ENCODE assay signal across 22 cellular contexts in genomic region chr11:63530021-63530420, GRCh38. TPM values are rescaled to one million over a fixed set of nuclear protein-coding genes. Genes with fewer than 3 reads are reported as not detected.
A peak's percentile ranks its signal among the peaks of the same experiment; 100 is the strongest.
DNase-seq lines count a peak whose midpoint lies in the region; ATAC-seq, FAIRE-seq and TF ChIP-seq lines count a peak whose summit lies in the region.
"Had no signal": no experiment of that assay in that cellular context is flagged by ENCODE, and none has a peak within 500 bp of the region (broad histone marks: within the 10 kb centered on the region; RNA-seq: fewer than 3 reads in every experiment).

No MANE protein-coding gene starts in this region.

- H2BK12ac ChIP-seq in H1 (ENCODE audit: low read depth, low read length) (peak overlapping the region; percentile 80; the same call in 1 of the 2 replicates), mesenchymal stem cell (ENCODE audit: low read length in 2 of 2) (no peak overlapping the region)

- H2BK15ac ChIP-seq in H1 (ENCODE audit: low read length) (no peak overlapping the region), mesenchymal stem cell (ENCODE audit: low read depth, poor library complexity, severe bottlenecking) (no peak overlapping the region)

- no peaks in the 10 kb centered on the region for H3K36me3 Mint-ChIP-seq in activated naive CD4-positive, alpha-beta T cell treated with anti-CD3 and anti-CD28 coated beads, Interleukin-2, amount 50 U/mL, for 24 hours
- no peaks in the 10 kb centered on the region for H3K36me3 Mint-ChIP-seq in type B pancreatic cell
- H3K36me3 Mint-ChIP-seq: stimulated activated memory B cell treated with anti-CD40 and anti-IgM and Interleukin-4, amounts not matched to agents 10 μg/mL and 1 μg/mL and 100 μg/mL, for 72 hours had no signal

- H3K9me3 ChIP-seq in H1 (ENCODE audit: insufficient read depth in 2 of 2, low read depth in 1 of 2, low read length in 1 of 2), result no peaks in the 10 kb centered on the region; a peak in 1 of 4 replicates
- no peaks in the 10 kb centered on the region for H3K9me3 ChIP-seq in mesenchymal stem cell (ENCODE audit: control insufficient read depth, low read length)
- no peaks in the 10 kb centered on the region for H3K9me3 ChIP-seq in transverse colon
- H3K9me3 ChIP-seq: esophagus muscularis mucosa, heart right ventricle had no signal

- peak overlapping the region; percentile 82 for H2BK20ac ChIP-seq in H1 (ENCODE audit: low read length)

- 29% methylated on average over 2 of the region's 2 CpGs; no CpG with 5 or more reads in 1 of the 2 experiments for WGBS in H1 (ENCODE audit: extremely low coverage in 1 of 2, insufficient coverage in 1 of 2, insufficient read length in 1 of 2, insufficient replicate concordance in 2 of 2, low coverage in 1 of 2, low lambda C conversion rate in 2 of 2, missing lambda C conversion rate in 1 of 2), 2 experiments
- 83% methylated on average over 2 of the region's 2 CpGs for WGBS in mesenchymal stem cell
- WGBS in transverse colon (ENCODE audit: low coverage in 1 of 2), 2 donors, result 90% methylated on average over 2 of the region's 2 CpGs; no CpG with 5 or more reads in 1 of the 2 donors

- H3K18ac ChIP-seq in H1 (ENCODE audit: extremely low read depth, low read length) (peak overlapping the region; percentile 90), mesenchymal stem cell (ENCODE audit: low read depth in 1 of 2, low read length in 2 of 2) (no peak overlapping the region)

- H3K79me2 ChIP-seq in H1 (ENCODE audit: control insufficient read depth in 1 of 2, insufficient read depth in 2 of 2, low read length in 2 of 2), result no peaks in the 10 kb centered on the region

- H3K14ac ChIP-seq in H1 (ENCODE audit: insufficient read length) (no peak overlapping the region), mesenchymal stem cell (ENCODE audit: low read length in 2 of 2) (no peak overlapping the region)

- ATAC-seq in HG03521 (IDR thresholded peaks at IDR 0.05; ENCODE audit: unreplicated experiment), result no peak
- ATAC-seq: HCT116; heart right ventricle; stimulated activated memory B cell treated with anti-CD40 and anti-IgM and Interleukin-4, amounts not matched to agents 10 μg/mL and 1 μg/mL and 100 μg/mL, for 72 hours had no signal

- peaks cover 67% of the 10 kb centered on the region for H3K4me1 Mint-ChIP-seq in activated naive CD4-positive, alpha-beta T cell treated with anti-CD3 and anti-CD28 coated beads, Interleukin-2, amount 50 U/mL, for 24 hours
- H3K4me1 Mint-ChIP-seq in type B pancreatic cell (ENCODE audit: unreplicated experiment), result peaks cover 45% of the 10 kb centered on the region

- peak overlapping the region; percentile 94 for H4K5ac ChIP-seq in H1 (ENCODE audit: insufficient read length, low read depth, low read length)

- H3K27ac ChIP-seq in H1 (ENCODE audit: low read depth, low read length) (peak overlapping the region; percentile 89), mesenchymal stem cell (ENCODE audit: low read length, poor library complexity, severe bottlenecking) (peak overlapping the region; percentile 86), transverse colon (no peak overlapping the region)
- H3K27ac ChIP-seq: C4-2B, esophagus muscularis mucosa, heart right ventricle had no signal

- peak overlapping the region; percentile 54 to 56 for H3K4me2 ChIP-seq in H1 (ENCODE audit: insufficient read depth in 1 of 2, low read depth in 2 of 2, low read length in 2 of 2)
- no peak overlapping the region for H3K4me2 ChIP-seq in mesenchymal stem cell (ENCODE audit: low read length, poor library complexity, severe bottlenecking)

- H3K4ac ChIP-seq in H1 (replicated peaks; ENCODE audit: insufficient read length, low read depth, low read length) (peak overlapping the region; percentile 94), mesenchymal stem cell (ENCODE audit: low read depth in 1 of 2, low read length in 2 of 2) (no peak overlapping the region)

- DNase-seq in activated naive CD4-positive, alpha-beta T cell (lab: John Stamatoyannopoulos, UW), result no peak
- DNase-seq in H1 (ENCODE audit: low read depth in 1 of 2, low spot score in 2 of 2) (no peak), mesenchymal stem cell (no peak), type B pancreatic cell (ENCODE audit: extremely low spot score, unreplicated experiment) (no peak), transverse colon (no peak), NCI-H1436 (lab: John Stamatoyannopoulos, UW) (no peak)
- DNase-seq: activated B cell treated with CpG ODN at 0.5 μM for 24 hours; activated CD8-positive, alpha-beta memory T cell treated with anti-CD3 and anti-CD28 coated beads for 24 hours; aorta; cortex of kidney; heart right ventricle; NCI-H1930; NCI-H510A had no signal

- H3K56ac ChIP-seq in H1 (replicated peaks; ENCODE audit: insufficient read length, low read depth, low read length), result peak overlapping the region; percentile 59

- no peaks in the 10 kb centered on the region for H3K27me3 Mint-ChIP-seq in activated naive CD4-positive, alpha-beta T cell treated with anti-CD3 and anti-CD28 coated beads, Interleukin-2, amount 50 U/mL, for 24 hours
- H3K27me3 Mint-ChIP-seq in type B pancreatic cell, result no peaks in the 10 kb centered on the region
- H3K27me3 Mint-ChIP-seq: stimulated activated memory B cell treated with anti-CD40 and anti-IgM and Interleukin-4, amounts not matched to agents 10 μg/mL and 1 μg/mL and 100 μg/mL, for 72 hours had no signal

- no peak for TF ChIP-seq EP300 in H1 (IDR thresholded peaks at IDR 0.05; ENCODE audit: borderline replicate concordance in 1 of 2, low read depth in 2 of 2, low read length in 2 of 2)
- TF ChIP-seq EP300 in transverse colon (IDR thresholded peaks at IDR 0.05; ENCODE audit: low read depth), result no peak

- H3K36me3 ChIP-seq in H1 (ENCODE audit: control insufficient read depth in 2 of 4, insufficient read depth in 4 of 4, low read length in 3 of 4), result no peaks in the 10 kb centered on the region
- H3K36me3 ChIP-seq in mesenchymal stem cell (ENCODE audit: control insufficient read depth in 1 of 2, insufficient read depth in 2 of 2, low read depth in 1 of 2, low read length in 2 of 2), result no peaks in the 10 kb centered on the region
- no peaks in the 10 kb centered on the region for H3K36me3 ChIP-seq in transverse colon
- H3K36me3 ChIP-seq: esophagus muscularis mucosa, heart right ventricle had no signal

- H3K79me1 ChIP-seq in H1 (ENCODE audit: low read depth, low read length), result no peaks in the 10 kb centered on the region
- H3K79me1 ChIP-seq in mesenchymal stem cell (replicated peaks; ENCODE audit: low read length, poor library complexity, severe bottlenecking), result no peaks in the 10 kb centered on the region

- peak overlapping the region; percentile 99 for H2BK120ac ChIP-seq in H1 (replicated peaks; ENCODE audit: low read depth, low read length)
- no peak overlapping the region for H2BK120ac ChIP-seq in mesenchymal stem cell (ENCODE audit: low read depth, low read length)

- H3K23ac ChIP-seq in H1 (ENCODE audit: insufficient read length), result no peak overlapping the region
- no peak overlapping the region for H3K23ac ChIP-seq in mesenchymal stem cell (ENCODE audit: low read length in 2 of 2)

- TF ChIP-seq CTCF in H1 (IDR thresholded peaks at IDR 0.05; ENCODE audit: control extremely low read depth in 1 of 3, insufficient read depth in 1 of 3, low read depth in 1 of 3, low read length in 3 of 3) (no peak), type B pancreatic cell (conservative IDR thresholded peaks at IDR 0.05) (no peak), transverse colon (IDR thresholded peaks at IDR 0.05) (no peak)

- in situ Hi-C loops in transverse colon (cut with MboI; ENCODE audit: low pct_ligation_motif_present in 1 of 4, low pct_unique_long_range_greater_than_20kb in 1 of 4, low sequenced_read_pairs in 3 of 4), result no loop called here

- POLR2A ChIA-PET in H1 (lab: Charles Lee; ENCODE audit: partially characterized antibody), result interaction anchor here (0.6 to 2.2 kb wide), 12 partner anchors 8 to 689 kb away, joined by 3 to 17 read pairs (median 4); partner anchors contain the start of genes ATL3, LGALS12 and PLAAT5

- H3K9ac ChIP-seq in H1 (replicated peaks in 1 of 4; ENCODE audit: extremely low read depth in 1 of 4, low read depth in 3 of 4, low read length in 3 of 4), result peak overlapping the region in 2 of 4 experiments; percentile 44 to 65; a peak in 4 of 7 replicates
- no peak overlapping the region for H3K9ac ChIP-seq in mesenchymal stem cell (ENCODE audit: low read length)

- H3K4me3 Mint-ChIP-seq in activated naive CD4-positive, alpha-beta T cell treated with anti-CD3 and anti-CD28 coated beads, Interleukin-2, amount 50 U/mL, for 24 hours, result no peak overlapping the region
- peak overlapping the region; percentile 76 for H3K4me3 Mint-ChIP-seq in type B pancreatic cell
- H3K4me3 Mint-ChIP-seq: activated B cell treated with CpG ODN at 0.5 μM for 24 hours; stimulated activated memory B cell treated with anti-CD40 and anti-IgM and Interleukin-4, amounts not matched to agents 10 μg/mL and 1 μg/mL and 100 μg/mL, for 72 hours; T-helper 1 cell treated with Interleukin-12 subunit alpha and Interleukin-12 subunit beta and Interleukin-4 antibody, amounts not matched to agents 30 μg/mL and 1 μg/mL, for 36 hours had no signal

- peak overlapping the region; percentile 85; the same call in 1 of the 2 replicates for H4K8ac ChIP-seq in H1 (ENCODE audit: extremely low read depth, insufficient read depth, low read length)
- H4K8ac ChIP-seq in mesenchymal stem cell (ENCODE audit: low read length), result no peak overlapping the region

- intact Hi-C loops in transverse colon (cut with DNase I; ENCODE audit: low total_unique reads), result no loop called here

- H2AK5ac ChIP-seq in H1 (ENCODE audit: low read depth, low read length) (peak overlapping the region; percentile 93; the same call in 1 of the 2 replicates), mesenchymal stem cell (ENCODE audit: low read length, severe bottlenecking) (peak overlapping the region; percentile 99)

- no peak for TF ChIP-seq RAD21 in H1 (IDR thresholded peaks at IDR 0.05 in 1 of 2, conservative IDR thresholded peaks at IDR 0.05 in 1 of 2; ENCODE audit: low read depth in 2 of 2, low read length in 2 of 2)

- FAIRE-seq in H1 (lab: Jason Lieb, UNC), result no peak
- FAIRE-seq: urothelium cell line had no signal

- H4K20me1 ChIP-seq in H1 (replicated peaks in 1 of 2; ENCODE audit: control insufficient read depth in 1 of 2, insufficient read depth in 2 of 2, low read length in 2 of 2), result no peaks in the 10 kb centered on the region

- H4K91ac ChIP-seq in H1 (replicated peaks; ENCODE audit: insufficient read length, low read length) (peak overlapping the region; percentile 99), mesenchymal stem cell (ENCODE audit: low read length) (no peak overlapping the region)

- H3K27me3 ChIP-seq in H1 (replicated peaks in 1 of 4; ENCODE audit: control insufficient read depth in 3 of 4, extremely low read depth in 1 of 4, insufficient read depth in 3 of 4, low read length in 3 of 4) (no peaks in the 10 kb centered on the region), mesenchymal stem cell (ENCODE audit: control insufficient read depth in 1 of 2, insufficient read depth in 1 of 2, low read length in 2 of 2) (no peaks in the 10 kb centered on the region), transverse colon (no peaks in the 10 kb centered on the region)
- H3K27me3 ChIP-seq: esophagus muscularis mucosa had no signal

- CTCF ChIA-PET in H1 (lab: Charles Lee; ENCODE audit: partially characterized antibody), result interaction anchor here (0.6 to 1.8 kb wide), 3 partner anchors 18 to 109 kb away, joined by 3 to 10 read pairs (median 4); no protein-coding TSS in a partner anchor

- H3K4me3 ChIP-seq in H1 (ENCODE audit: extremely low read depth in 1 of 4, insufficient read depth in 2 of 4, low read depth in 3 of 4, low read length in 4 of 4) (peak overlapping the region in 3 of 4 experiments; percentile 11 to 37 (median 22); a peak in 4 of 8 replicates), mesenchymal stem cell (ENCODE audit: insufficient read depth in 1 of 2, low read depth in 1 of 2, low read length in 2 of 2) (no peak overlapping the region), transverse colon (no peak overlapping the region)
- H3K4me3 ChIP-seq: esophagus muscularis mucosa, heart right ventricle had no signal

- TF ChIP-seq POLR2A in H1 (IDR thresholded peaks at IDR 0.05; ENCODE audit: control extremely low read depth in 1 of 2, low read depth in 2 of 2, low read length in 2 of 2) (no peak), transverse colon (IDR thresholded peaks at IDR 0.05) (no peak)

- H2AFZ ChIP-seq in H1 (ENCODE audit: low read length) (no peak overlapping the region), mesenchymal stem cell (ENCODE audit: low read depth, low read length) (no peak overlapping the region)

- H2BK5ac ChIP-seq in H1 (ENCODE audit: low read depth, low read length) (peak overlapping the region; percentile 58), mesenchymal stem cell (ENCODE audit: low read depth, low read length, poor library complexity, severe bottlenecking) (peak overlapping the region; percentile 4)

- H3K27ac Mint-ChIP-seq in activated naive CD4-positive, alpha-beta T cell treated with anti-CD3 and anti-CD28 coated beads, Interleukin-2, amount 50 U/mL, for 24 hours, result peak overlapping the region; percentile 41
- peak overlapping the region; percentile 98 for H3K27ac Mint-ChIP-seq in type B pancreatic cell
- H3K27ac Mint-ChIP-seq: activated B cell treated with CpG ODN at 0.5 μM for 24 hours; stimulated activated memory B cell treated with anti-CD40 and anti-IgM and Interleukin-4, amounts not matched to agents 10 μg/mL and 1 μg/mL and 100 μg/mL, for 72 hours; T-helper 1 cell treated with Interleukin-12 subunit alpha and Interleukin-12 subunit beta and Interleukin-4 antibody, amounts not matched to agents 30 μg/mL and 1 μg/mL, for 36 hours had no signal

- H3K4me1 ChIP-seq in H1 (replicated peaks in 1 of 4; ENCODE audit: control insufficient read depth in 3 of 4, insufficient read depth in 4 of 4, low read length in 3 of 4) (peaks cover 16 to 31% (median 30%) of the 10 kb centered on the region in 4 experiments; a peak in 6 of 7 replicates), mesenchymal stem cell (ENCODE audit: control insufficient read depth, insufficient read depth, low read depth, low read length) (peaks cover 10% of the 10 kb centered on the region), transverse colon (peaks cover 0 to 16% (median 1%) of the 10 kb centered on the region in 4 donors)

- H3K23me2 ChIP-seq in H1 (ENCODE audit: low read depth, low read length), result no peaks in the 10 kb centered on the region; the same call in 1 of the 2 replicates

- H3K9me3 Mint-ChIP-seq in activated naive CD4-positive, alpha-beta T cell treated with anti-CD3 and anti-CD28 coated beads, Interleukin-2, amount 50 U/mL, for 24 hours, result no peaks in the 10 kb centered on the region
- peaks cover 6% of the 10 kb centered on the region for H3K9me3 Mint-ChIP-seq in type B pancreatic cell
- H3K9me3 Mint-ChIP-seq: activated B cell treated with CpG ODN at 0.5 μM for 24 hours; stimulated activated memory B cell treated with anti-CD40 and anti-IgM and Interleukin-4, amounts not matched to agents 10 μg/mL and 1 μg/mL and 100 μg/mL, for 72 hours; T-helper 1 cell treated with Interleukin-12 subunit alpha and Interleukin-12 subunit beta and Interleukin-4 antibody, amounts not matched to agents 30 μg/mL and 1 μg/mL, for 36 hours had no signal

RNA-seq across cellular contexts. Expression of gene PLAAT4, which starts 6.6 kb away (rescaled TPM):
- 2.6 and 2.8 TPM in 2 replicates for total RNA-seq in H1 (2021; fragmentation: NEBNext Ultra II Directional; extraction: Animal tissue kit (Norgen Biotek cat#: 25700))
- 3.9 and 4.1 TPM in 2 replicates for polyA plus RNA-seq in H1 (2011; rRNA removed)
- 5.8 TPM for polyA plus RNA-seq in H1 (2011; cell fraction: cytosol; rRNA removed)
- 5.1 TPM for polyA plus RNA-seq in H1 (2011; cell fraction: nucleus; rRNA removed)
- polyA plus RNA-seq in H1 (2012, experiment 1 of 2), result 2.6 to 3.9 TPM (median 3.2 TPM) in 4 replicates
- polyA plus RNA-seq in H1 (2012, experiment 2 of 2), result 1.5 TPM
- 1.1 TPM for polyA plus RNA-seq in H1 (2013, experiment 1 of 2)
- 1.7 TPM for polyA plus RNA-seq in H1 (2013, experiment 2 of 2)
- polyA minus RNA-seq in H1 (2011; rRNA and poly(A)+ RNA removed), result 1.00 and 1.6 TPM in 2 replicates
- 2.1 TPM for polyA minus RNA-seq in H1 (2011; cell fraction: cytosol; rRNA and poly(A)+ RNA removed)
- 2.8 TPM for polyA minus RNA-seq in H1 (2011; cell fraction: nucleus; rRNA and poly(A)+ RNA removed)
- polyA plus RNA-seq in mesenchymal stem cell (2013, experiment 1 of 2), result 13.1 TPM
- 14.3 TPM for polyA plus RNA-seq in mesenchymal stem cell (2013, experiment 2 of 2)
- total RNA-seq in type B pancreatic cell (ENCODE audit: low replicate concordance) (131 and 152 TPM in 2 replicates), transverse colon (10 to 100 TPM; 35.4 to 78.6 (median 40.7) TPM)

RNA-seq across cellular contexts. Expression of gene LGALS12, which starts 24.1 kb away (rescaled TPM):
- 1.3 and 1.6 TPM in 2 replicates for total RNA-seq in H1 (2021; fragmentation: NEBNext Ultra II Directional; extraction: Animal tissue kit (Norgen Biotek cat#: 25700))
- 2.9 and 3.2 TPM in 2 replicates for polyA plus RNA-seq in H1 (2011; rRNA removed)
- polyA plus RNA-seq in H1 (2011; cell fraction: cytosol; rRNA removed), result 2.7 TPM
- 3.4 TPM for polyA plus RNA-seq in H1 (2011; cell fraction: nucleus; rRNA removed)
- polyA plus RNA-seq in H1 (2012, experiment 1 of 2), result 1.1 to 1.9 TPM (median 1.6 TPM) in 4 replicates
- polyA plus RNA-seq in H1 (2012, experiment 2 of 2), result 1.1 TPM
- 0.83 TPM for polyA plus RNA-seq in H1 (2013, experiment 1 of 2)
- polyA plus RNA-seq in H1 (2013, experiment 2 of 2), result 0.90 TPM
- 3.0 and 3.5 TPM in 2 replicates for polyA minus RNA-seq in H1 (2011; rRNA and poly(A)+ RNA removed)
- not detected for polyA minus RNA-seq in H1 (2011; cell fraction: cytosol; rRNA and poly(A)+ RNA removed)
- polyA minus RNA-seq in H1 (2011; cell fraction: nucleus; rRNA and poly(A)+ RNA removed), result 1.7 TPM
- polyA plus RNA-seq in mesenchymal stem cell (2013, experiment 1 of 2), result not detected
- not detected for polyA plus RNA-seq in mesenchymal stem cell (2013, experiment 2 of 2)
- 0.34 TPM in 1 of 2 replicates, not detected in the other for total RNA-seq in type B pancreatic cell (ENCODE audit: low replicate concordance)
- under 1 TPM in 1 of 4 donors, not detected in 3; 0.64 TPM for total RNA-seq in transverse colon
- total RNA-seq: A172, activated B cell treated with CpG ODN at 0.5 μM for 24 hours, esophagus muscularis mucosa had no signal
- polyA plus RNA-seq: aorta had no signal

RNA-seq across cellular contexts. Expression of gene PLAAT2, which starts 33.2 kb away (rescaled TPM):
- total RNA-seq in H1 (2021; fragmentation: NEBNext Ultra II Directional; extraction: Animal tissue kit (Norgen Biotek cat#: 25700)), result 0.61 TPM in 1 of 2 replicates, not detected in the other
- 0.39 and 0.42 TPM in 2 replicates for polyA plus RNA-seq in H1 (2011; rRNA removed)
- polyA plus RNA-seq in H1 (2011; cell fraction: cytosol; rRNA removed), result 0.36 TPM
- polyA plus RNA-seq in H1 (2011; cell fraction: nucleus; rRNA removed), result 0.64 TPM
- 0.28 to 0.50 TPM in 2 of 4 replicates, not detected in the others for polyA plus RNA-seq in H1 (2012, experiment 1 of 2)
- polyA plus RNA-seq in H1 (2012, experiment 2 of 2), result not detected
- polyA plus RNA-seq in H1 (2013, experiment 1 of 2), result 0.10 TPM
- 0.26 TPM for polyA plus RNA-seq in H1 (2013, experiment 2 of 2)
- not detected in 2 replicates for polyA minus RNA-seq in H1 (2011; rRNA and poly(A)+ RNA removed)
- polyA minus RNA-seq in H1 (2011; cell fraction: cytosol; rRNA and poly(A)+ RNA removed), result not detected
- polyA minus RNA-seq in H1 (2011; cell fraction: nucleus; rRNA and poly(A)+ RNA removed), result not detected
- polyA plus RNA-seq in mesenchymal stem cell (2013, experiment 1 of 2), result not detected
- not detected for polyA plus RNA-seq in mesenchymal stem cell (2013, experiment 2 of 2)
- total RNA-seq in type B pancreatic cell (ENCODE audit: low replicate concordance) (6.0 and 7.8 TPM in 2 replicates), transverse colon (10 to 100 TPM in 3 of 4 donors, not detected in 1; 38.7 to 47.9 (median 43.0) TPM)
- total RNA-seq: activated B cell treated with CpG ODN at 0.5 μM for 24 hours, aorta, esophagus muscularis mucosa had no signal
- polyA plus RNA-seq: heart right ventricle had no signal

RNA-seq across cellular contexts. Expression of gene PLAAT5, which starts 39.1 kb away (rescaled TPM):
- 12.8 and 16.0 TPM in 2 replicates for total RNA-seq in H1 (2021; fragmentation: NEBNext Ultra II Directional; extraction: Animal tissue kit (Norgen Biotek cat#: 25700))
- polyA plus RNA-seq in H1 (2011; rRNA removed), result 11.4 and 18.7 TPM in 2 replicates
- 22.1 TPM for polyA plus RNA-seq in H1 (2011; cell fraction: cytosol; rRNA removed)
- 11.7 TPM for polyA plus RNA-seq in H1 (2011; cell fraction: nucleus; rRNA removed)
- 12.8 to 17.8 TPM (median 16.1 TPM) in 4 replicates for polyA plus RNA-seq in H1 (2012, experiment 1 of 2)
- 4.1 TPM for polyA plus RNA-seq in H1 (2012, experiment 2 of 2)
- polyA plus RNA-seq in H1 (2013, experiment 1 of 2), result 5.2 TPM
- polyA plus RNA-seq in H1 (2013, experiment 2 of 2), result 5.3 TPM
- 37.8 and 40.3 TPM in 2 replicates for polyA minus RNA-seq in H1 (2011; rRNA and poly(A)+ RNA removed)
- polyA minus RNA-seq in H1 (2011; cell fraction: cytosol; rRNA and poly(A)+ RNA removed), result 8.9 TPM
- 14.6 TPM for polyA minus RNA-seq in H1 (2011; cell fraction: nucleus; rRNA and poly(A)+ RNA removed)
- polyA plus RNA-seq in mesenchymal stem cell (2013, experiment 1 of 2), result not detected
- polyA plus RNA-seq in mesenchymal stem cell (2013, experiment 2 of 2), result not detected
- total RNA-seq in type B pancreatic cell (ENCODE audit: low replicate concordance) (2.0 and 9.9 TPM in 2 replicates), transverse colon (1 to 10 TPM in 1 of 4 donors, under 1 TPM in 1, not detected in 2; 0.79 to 1.4 TPM)
- total RNA-seq: A172, activated B cell treated with CpG ODN at 0.5 μM for 24 hours had no signal

Comparison
In these comparisons a context has a peak if more than half of its experiments do, and no peak if none do; other contexts are left out.
1. H3K27ac ChIP-seq: peak in H1 (single experiment) and mesenchymal stem cell (single experiment); none in transverse colon (0 of 4).
2. H3K4me3 ChIP-seq: peak in H1 (3 of 4); none in mesenchymal stem cell (0 of 2) and transverse colon (0 of 4).